In genomic region chr1:162056043-162056442, GRCh38 we compare ENCODE assay signal across 8 cellular contexts. TPM values are rescaled to one million over a fixed set of nuclear protein-coding genes. Genes with fewer than 3 reads are reported as not detected.
DNase-seq lines count a peak whose midpoint lies in the region; ATAC-seq and TF ChIP-seq lines count a peak whose summit lies in the region.

No MANE protein-coding gene starts in this region.

- H3K9ac ChIP-seq in liver (ENCODE audit: low read depth in 1 of 2, low read length in 2 of 2), result no peak overlapping the region

- peak; percentile 95 for TF ChIP-seq CTCF in liver (IDR thresholded peaks at IDR 0.05; ENCODE audit: low read depth, low read length, missing input control)

- ATAC-seq in HG02884 (IDR thresholded peaks at IDR 0.05; ENCODE audit: unreplicated experiment), result peak; percentile 59
- ATAC-seq in stimulated activated naive CD8-positive, alpha-beta T cell treated with anti-CD3 and anti-CD28 coated beads, Interleukin-15, Interleukin-2, amounts not matched to agents 100 U/mL and 50 U/mL, for 24 hours, result peak; percentile 79
- no peak for ATAC-seq in GM18870 (IDR thresholded peaks at IDR 0.05; ENCODE audit: unreplicated experiment)

- 30% methylated on average over 3 of the region's 3 CpGs for WGBS in liver

- DNase-seq in GM03348 (ENCODE audit: low spot score) (peak; percentile 87), NCI-H226 (peak; percentile 67), dermis blood vessel endothelial cell (peak; percentile 91)
- peak; percentile 22 for DNase-seq in activated CD4-positive, alpha-beta T cell treated with anti-CD3 and anti-CD28 coated beads for 1 hour
- peak; percentile 46 for DNase-seq in stimulated activated naive CD8-positive, alpha-beta T cell treated with anti-CD3 and anti-CD28 coated beads, Interleukin-15, Interleukin-2, amounts not matched to agents 100 U/mL and 50 U/mL, for 24 hours

- H3K36me3 ChIP-seq in liver (ENCODE audit: control insufficient read depth in 4 of 4, insufficient read depth in 3 of 4, low read depth in 1 of 4, low read length in 3 of 4), result no peaks in the 10 kb centered on the region

- peaks cover 0 to 3% (median 1%) of the 10 kb centered on the region in 4 donors for H3K4me1 ChIP-seq in liver (ENCODE audit: control insufficient read depth in 4 of 4, insufficient read depth in 4 of 4, low read length in 3 of 4)

- H3K27ac ChIP-seq in liver (ENCODE audit: low read depth in 1 of 2, low read length in 2 of 2), result no peak overlapping the region

- no peaks in the 10 kb centered on the region for H3K9me3 ChIP-seq in liver (ENCODE audit: control insufficient read depth in 4 of 4, low read length in 3 of 4)

- peak; percentile 97 to 98 for TF ChIP-seq RAD21 in liver (IDR thresholded peaks at IDR 0.05)

- no peaks in the 10 kb centered on the region for H3K27me3 ChIP-seq in liver (ENCODE audit: control insufficient read depth in 4 of 4, insufficient read depth in 4 of 4, low read length in 3 of 4)

- H3K4me3 ChIP-seq in liver (ENCODE audit: low read depth in 1 of 3, low read length in 3 of 3), result no peak overlapping the region

TF ChIP-seq in liver, 16 proteins besides CTCF, POLR2A, EP300 and RAD21:
- TF ChIP-seq YY1 (IDR thresholded peaks at IDR 0.05) (no peak), EGR1 (IDR thresholded peaks at IDR 0.05; ENCODE audit: low read depth in 2 of 2) (no peak), REST (IDR thresholded peaks at IDR 0.05) (no peak), JUND (IDR thresholded peaks at IDR 0.05) (no peak), SP1 (IDR thresholded peaks at IDR 0.05) (no peak)

RNA-seq across cellular contexts. Expression of gene NOS1AP, which starts 13.4 kb away (rescaled TPM):
- total RNA-seq in dermis blood vessel endothelial cell, result 0.34 and 0.70 TPM in 2 replicates
- 10 to 100 TPM in 1 of 2 donors, 1 to 10 TPM in 1; 1.4 to 13.0 TPM for total RNA-seq in liver
- 1 to 10 TPM; 3.5 to 5.5 TPM for polyA plus RNA-seq in liver

RNA-seq across cellular contexts. Expression of gene OLFML2B, which starts 32.4 kb away (rescaled TPM):
- 0.14 and 0.17 TPM in 2 replicates for total RNA-seq in dermis blood vessel endothelial cell
- under 1 TPM; 0.65 to 0.84 TPM for total RNA-seq in liver
- polyA plus RNA-seq in liver, result under 1 TPM; 0.54 to 0.82 TPM

Comparison
In these comparisons a context has a peak if more than half of its experiments do, and no peak if none do; other contexts are left out.
1. DNase-seq: peak in every context shown above with its lines; median percentile 91 in dermis blood vessel endothelial cell; 87 in GM03348; 67 in NCI-H226; 46 in stimulated activated naive CD8-positive, alpha-beta T cell treated with anti-CD3 and anti-CD28 coated beads, Interleukin-15, Interleukin-2, amounts not matched to agents 100 U/mL and 50 U/mL, for 24 hours; 22 in activated CD4-positive, alpha-beta T cell treated with anti-CD3 and anti-CD28 coated beads for 1 hour.